22 cellular contexts compared by ENCODE assay signal in genomic region chr2:188570365-188570764, GRCh38.
"Had no signal": no experiment of that assay in that cellular context is flagged by ENCODE, and none has a peak within 500 bp of the region (broad histone marks: within the 10 kb centered on the region; RNA-seq: fewer than 3 reads in every experiment).

No MANE protein-coding gene starts in this region.

- H3K4me1 Mint-ChIP-seq: activated B cell treated with CpG ODN at 0.5 μM for 24 hours; activated naive CD4-positive, alpha-beta T cell treated with anti-CD3 and anti-CD28 coated beads, Interleukin-2, amount 50 U/mL, for 24 hours; activated naive CD8-positive, alpha-beta T cell treated with anti-CD3 and anti-CD28 coated beads, Interleukin-2, amount 50 U/mL, for 24 hours had no signal

- H3K27me3 ChIP-seq: breast epithelium, esophagus squamous epithelium, gastroesophageal sphincter, hepatocyte, right atrium auricular region, transverse colon had no signal

- ATAC-seq: activated CD8-positive, alpha-beta T cell treated with anti-CD3 and anti-CD28 coated beads for 36 hours; activated naive CD8-positive, alpha-beta T cell treated with anti-CD3 and anti-CD28 coated beads, Interleukin-2, amount 50 U/mL, for 24 hours; activated T-cell treated with anti-CD3 and anti-CD28 coated beads, Interleukin-2, amount 50 U/mL, for 4 hours; gastroesophageal sphincter; left cardiac atrium; left ventricle myocardium superior had no signal

- H3K4me3 Mint-ChIP-seq: activated B cell treated with CpG ODN at 0.5 μM for 24 hours; activated CD8-positive, alpha-beta T cell treated with anti-CD3 and anti-CD28 coated beads for 36 hours; activated naive CD4-positive, alpha-beta T cell treated with anti-CD3 and anti-CD28 coated beads, Interleukin-2, amount 50 U/mL, for 24 hours; activated naive CD8-positive, alpha-beta T cell treated with anti-CD3 and anti-CD28 coated beads, Interleukin-2, amount 50 U/mL, for 24 hours; activated T-cell treated with anti-CD3 and anti-CD28 coated beads, Interleukin-2, amount 50 U/mL, for 4 hours had no signal

- H2AFZ ChIP-seq: hepatocyte, parathyroid adenoma had no signal

- DNase-seq: activated B cell treated with CpG ODN at 0.5 μM for 24 hours; activated CD4-positive, alpha-beta T cell treated with anti-CD3 and anti-CD28 coated beads, Interleukin-2, amount 50 U/mL, for 1 hour; activated CD8-positive, alpha-beta T cell treated with anti-CD3 and anti-CD28 coated beads for 36 hours; activated naive CD8-positive, alpha-beta T cell treated with anti-CD3 and anti-CD28 coated beads, Interleukin-2, amount 50 U/mL, for 24 hours; activated T-cell treated with anti-CD3 and anti-CD28 coated beads, Interleukin-2, amount 50 U/mL, for 4 hours; amygdala; central memory CD4-positive, alpha-beta T cell; dermis blood vessel endothelial cell; effector CD4-positive, alpha-beta T cell; esophagus squamous epithelium; left cardiac atrium; left ventricle myocardium superior; stimulated activated naive CD4-positive, alpha-beta T cell; T-helper 2 cell; transverse colon had no signal

- H3K4me2 ChIP-seq: hepatocyte had no signal

- H3K4me1 ChIP-seq: breast epithelium, esophagus squamous epithelium, gastroesophageal sphincter, parathyroid adenoma, right atrium auricular region had no signal

- H3K9me3 Mint-ChIP-seq: activated CD8-positive, alpha-beta T cell treated with anti-CD3 and anti-CD28 coated beads for 36 hours; activated naive CD4-positive, alpha-beta T cell treated with anti-CD3 and anti-CD28 coated beads, Interleukin-2, amount 50 U/mL, for 24 hours; activated naive CD8-positive, alpha-beta T cell treated with anti-CD3 and anti-CD28 coated beads, Interleukin-2, amount 50 U/mL, for 24 hours; activated T-cell treated with anti-CD3 and anti-CD28 coated beads, Interleukin-2, amount 50 U/mL, for 4 hours; activated T-helper 2 cell treated with anti-CD3 and anti-CD28 coated beads, Interferon-gamma antibody, Interleukin-2, Interleukin-4, amounts not matched to agents 10 μg/mL and 5 μg/mL and 100 μg/mL, durations not matched to agents 14 hours and 24 hours and 36 hours had no signal

- H3K36me3 Mint-ChIP-seq: activated naive CD4-positive, alpha-beta T cell treated with anti-CD3 and anti-CD28 coated beads, Interleukin-2, amount 50 U/mL, for 24 hours had no signal

- H3K27ac ChIP-seq: breast epithelium, esophagus squamous epithelium, gastroesophageal sphincter, hepatocyte, parathyroid adenoma, right atrium auricular region, transverse colon had no signal

- H3K27ac Mint-ChIP-seq: activated B cell treated with CpG ODN at 0.5 μM for 24 hours; activated CD8-positive, alpha-beta T cell treated with anti-CD3 and anti-CD28 coated beads for 36 hours; activated naive CD4-positive, alpha-beta T cell treated with anti-CD3 and anti-CD28 coated beads, Interleukin-2, amount 50 U/mL, for 24 hours; activated naive CD8-positive, alpha-beta T cell treated with anti-CD3 and anti-CD28 coated beads, Interleukin-2, amount 50 U/mL, for 24 hours; activated T-helper 2 cell treated with anti-CD3 and anti-CD28 coated beads, Interferon-gamma antibody, Interleukin-2, Interleukin-4, amounts not matched to agents 10 μg/mL and 5 μg/mL and 100 μg/mL, durations not matched to agents 14 hours and 24 hours and 36 hours had no signal

- H3K27me3 Mint-ChIP-seq: activated B cell treated with CpG ODN at 0.5 μM for 24 hours; activated CD8-positive, alpha-beta T cell treated with anti-CD3 and anti-CD28 coated beads for 36 hours; activated naive CD8-positive, alpha-beta T cell treated with anti-CD3 and anti-CD28 coated beads, Interleukin-2, amount 50 U/mL, for 24 hours had no signal

- H3K4me3 ChIP-seq: breast epithelium, esophagus squamous epithelium, gastroesophageal sphincter, hepatocyte, right atrium auricular region, transverse colon had no signal

- H3K9me3 ChIP-seq: breast epithelium, esophagus squamous epithelium, gastroesophageal sphincter, right atrium auricular region, transverse colon had no signal

- H3K9ac ChIP-seq: parathyroid adenoma had no signal

- H3K36me3 ChIP-seq: breast epithelium, right atrium auricular region had no signal
